ENCODE assay signal across 9 cellular contexts in genomic region chr3:100073555-100074307, GRCh38. TPM values are rescaled to one million over a fixed set of nuclear protein-coding genes. Genes with fewer than 3 reads are reported as not detected.
DNase-seq lines count a peak whose midpoint lies in the region; ATAC-seq and TF ChIP-seq lines count a peak whose summit lies in the region.
"Had no signal": no experiment of that assay in that cellular context is flagged by ENCODE, and none has a peak within 500 bp of the region (broad histone marks: within the 10 kb centered on the region; RNA-seq: fewer than 3 reads in every experiment).

No MANE protein-coding gene starts in this region.

- TF ChIP-seq CTCF in choroid plexus epithelial cell (conservative IDR thresholded peaks at IDR 0.05; ENCODE audit: low read depth, low read length), result no peak

- H3K4me3 ChIP-seq in choroid plexus epithelial cell (ENCODE audit: low read depth, low read length), result peak overlapping the region; percentile 13
- peak overlapping the region; percentile 6 for H3K4me3 ChIP-seq in mesodermal cell (ENCODE audit: extremely low read depth, insufficient read depth, low read length, poor library complexity, severe bottlenecking)
- no peak overlapping the region for H3K4me3 ChIP-seq in GM23248

- in situ Hi-C loops in GM23248 (cut with MboI), result no loop called here

- no peak overlapping the region for H3K9ac ChIP-seq in GM23248

- H2AFZ ChIP-seq in GM23248, result no peak overlapping the region

- H3K27ac ChIP-seq in mesodermal cell (ENCODE audit: low read depth, low read length, severe bottlenecking) (peak overlapping the region; percentile 97), GM23248 (no peak overlapping the region)
- H3K27ac ChIP-seq: 22Rv1 had no signal

- peaks cover 44% of the 10 kb centered on the region for H3K4me1 ChIP-seq in mesodermal cell (ENCODE audit: control insufficient read depth, insufficient read depth, low read length, poor library complexity, severe bottlenecking)
- 0 out of 2 replicates have a peak, but pooled peaks cover 11% of the 10 kb centered on the region for H3K4me1 ChIP-seq in GM23248 (ENCODE audit: insufficient read depth)

- DNase-seq in DMS 273 (lab: John Stamatoyannopoulos, UW; ENCODE audit: unreplicated experiment) (peak; percentile 18), DMS 273 treated with DMSO at 0.1 percent for 48 hours (lab: John Stamatoyannopoulos, UW) (no peak), NOMO-1 (lab: John Stamatoyannopoulos, UW; ENCODE audit: unreplicated experiment in 2 of 2) (peak; percentile 58 to 72), choroid plexus epithelial cell (ENCODE audit: low read depth) (peak; percentile 96), NCI-H1436 (lab: John Stamatoyannopoulos, UW) (no peak), GM23248 (no peak)

- no peak overlapping the region for H3K4me2 ChIP-seq in GM23248 (ENCODE audit: unreplicated experiment)

- no peaks in the 10 kb centered on the region for H3K36me3 ChIP-seq in mesodermal cell (ENCODE audit: control insufficient read depth, insufficient read depth, low read length)
- no peaks in the 10 kb centered on the region for H3K36me3 ChIP-seq in GM23248 (ENCODE audit: low read depth)

- no peaks in the 10 kb centered on the region for H3F3A ChIP-seq in GM23248 (ENCODE audit: insufficient read depth)

- no peaks in the 10 kb centered on the region for H3K9me2 ChIP-seq in GM23248 (ENCODE audit: insufficient read depth)

- H3K79me2 ChIP-seq in GM23248 (ENCODE audit: insufficient read depth), result no peaks in the 10 kb centered on the region

- no peaks in the 10 kb centered on the region for H3K9me3 ChIP-seq in mesodermal cell (ENCODE audit: control insufficient read depth, low read length)
- no peaks in the 10 kb centered on the region for H3K9me3 ChIP-seq in GM23248 (ENCODE audit: low read depth)

- no peaks in the 10 kb centered on the region for H4K20me1 ChIP-seq in GM23248 (ENCODE audit: insufficient read depth)

- no peaks in the 10 kb centered on the region for H3K27me3 ChIP-seq in GM23248 (replicated peaks; ENCODE audit: insufficient read depth)

- 25 to 32% methylated on average over 3 to 10 of the region's 10 CpGs for WGBS in mesodermal cell (ENCODE audit: insufficient coverage in 2 of 2), 2 experiments
- WGBS in GM23248 (ENCODE audit: low coverage in 1 of 2, low lambda C conversion rate in 2 of 2, missing lambda C conversion rate in 2 of 2), 2 experiments, result 88 to 90% methylated on average over 10 of the region's 10 CpGs

- ATAC-seq in HG03159 (IDR thresholded peaks at IDR 0.05; ENCODE audit: unreplicated experiment), result no peak

RNA-seq across cellular contexts. Expression of gene FILIP1L, which starts 40.6 kb away (rescaled TPM):
- polyA plus RNA-seq in mesodermal cell (2013, experiment 1 of 2), result 33.5 TPM
- polyA plus RNA-seq in mesodermal cell (2013, experiment 2 of 2), result 33.0 TPM
- total RNA-seq in GM23248 (2014; rRNA removed; shearing (Covaris generic)), result 45.0 and 48.2 TPM in 2 replicates
- polyA plus RNA-seq in GM23248 (2016; fragmentation: Nextera tagmentation; extraction: Ambion mirVana), result 60.9 and 66.3 TPM in 2 replicates

Comparison
In these comparisons a context has a peak if more than half of its experiments do, and no peak if none do; other contexts are left out.
1. DNase-seq: peak in DMS 273 (single experiment), NOMO-1 (2 of 2) and choroid plexus epithelial cell (single experiment); none in DMS 273 treated with DMSO at 0.1 percent for 48 hours (single experiment), NCI-H1436 (single experiment) and GM23248 (single experiment).